In genomic region chr10:122495406-122496340, GRCh38 we compare ENCODE assay signal across 11 cellular contexts. TPM values are rescaled to one million over a fixed set of nuclear protein-coding genes. Genes with fewer than 3 reads are reported as not detected.
A peak's percentile ranks its signal among the peaks of the same experiment; 100 is the strongest.
DNase-seq lines count a peak whose midpoint lies in the region; ATAC-seq, FAIRE-seq and TF ChIP-seq lines count a peak whose summit lies in the region.
"Had no signal": no experiment of that assay in that cellular context is flagged by ENCODE, and none has a peak within 500 bp of the region (broad histone marks: within the 10 kb centered on the region; RNA-seq: fewer than 3 reads in every experiment).

No MANE protein-coding gene starts in this region.

- H3K36me3 ChIP-seq in bronchial epithelial cell (ENCODE audit: control insufficient read depth, insufficient read depth, low read length) (peaks cover 1% of the 10 kb centered on the region), lower lobe of right lung (no peaks in the 10 kb centered on the region)
- H3K36me3 ChIP-seq: upper lobe of left lung had no signal

- peaks cover 32% of the 10 kb centered on the region for H3K4me1 ChIP-seq in lower lobe of right lung

- H3K27ac ChIP-seq in lower lobe of right lung, result no peak overlapping the region

- H3K9me3 ChIP-seq in lower lobe of right lung, result no peaks in the 10 kb centered on the region
- H3K9me3 ChIP-seq: upper lobe of left lung had no signal

- ATAC-seq in lower lobe of right lung (peak; percentile 45 to 55), GM18502 (IDR thresholded peaks at IDR 0.05; ENCODE audit: poor library complexity, unreplicated experiment) (no peak), GM18519 (IDR thresholded peaks at IDR 0.05; ENCODE audit: low FRiP score, unreplicated experiment) (no peak)
- ATAC-seq in stimulated activated naive CD8-positive, alpha-beta T cell treated with anti-CD3 and anti-CD28 coated beads, Interleukin-15, Interleukin-2, amounts not matched to agents 100 U/mL and 50 U/mL, for 24 hours, result no peak

- DNase-seq in AG09319 (ENCODE audit: extremely low read depth, low read depth) (peak; percentile 63), M059J (ENCODE audit: low read depth) (peak; percentile 75), bronchial epithelial cell (ENCODE audit: low read depth) (peak; percentile 12), lower lobe of right lung (peak; percentile 70), SKM-1 treated with dmso at 0.1 percent for 144 hours (lab: John Stamatoyannopoulos, UW; ENCODE audit: unreplicated experiment) (no peak)
- no peak for DNase-seq in stimulated activated naive CD8-positive, alpha-beta T cell treated with anti-CD3 and anti-CD28 coated beads, Interleukin-15, Interleukin-2, amounts not matched to agents 100 U/mL and 50 U/mL, for 24 hours
- DNase-seq: MM.1S had no signal

- H3K4me3 ChIP-seq in bronchial epithelial cell (ENCODE audit: low read depth, low read length), result no peak overlapping the region
- no peak overlapping the region for H3K4me3 ChIP-seq in lower lobe of right lung
- H3K4me3 ChIP-seq: upper lobe of left lung had no signal

- TF ChIP-seq CTCF in AG09319 (IDR thresholded peaks at IDR 0.05; ENCODE audit: low read depth, low read length), result no peak
- no peak for TF ChIP-seq CTCF in bronchial epithelial cell (IDR thresholded peaks at IDR 0.05; ENCODE audit: insufficient read depth, low read length, severe bottlenecking)
- TF ChIP-seq CTCF in lower lobe of right lung (IDR thresholded peaks at IDR 0.05), result peak; percentile 6

- no peaks in the 10 kb centered on the region for H3K27me3 ChIP-seq in bronchial epithelial cell (ENCODE audit: control insufficient read depth, insufficient read depth, low read length)
- no peaks in the 10 kb centered on the region for H3K27me3 ChIP-seq in lower lobe of right lung (ENCODE audit: low read depth)
- H3K27me3 ChIP-seq: upper lobe of left lung had no signal

- intact Hi-C loops in lower lobe of right lung (cut with DNase I), result no loop called here

- no peak for FAIRE-seq in bronchial epithelial cell (lab: Jason Lieb, UNC)

RNA-seq across cellular contexts. Expression of gene HTRA1, which starts 34.3 kb away (rescaled TPM):
- total RNA-seq in M059J (2014; rRNA removed; shearing (Covaris generic)), result 85.5 and 89.7 TPM in 2 replicates
- 64.1 and 80.3 TPM in 2 replicates for total RNA-seq in bronchial epithelial cell
- total RNA-seq in lower lobe of right lung, result 45.3 TPM

RNA-seq across cellular contexts. Expression of gene ARMS2, which starts 41.2 kb away (rescaled TPM):
- not detected in 2 replicates for total RNA-seq in M059J (2014; rRNA removed; shearing (Covaris generic))
- total RNA-seq in bronchial epithelial cell, result not detected in 2 replicates
- not detected for total RNA-seq in lower lobe of right lung
- total RNA-seq: progenitor cell of endocrine pancreas, upper lobe of left lung had no signal

Comparison
In these comparisons a context has a peak if more than half of its experiments do, and no peak if none do; other contexts are left out.
1. DNase-seq: peak in AG09319 (single experiment), M059J (single experiment), bronchial epithelial cell (single experiment) and lower lobe of right lung (single experiment); none in SKM-1 treated with dmso at 0.1 percent for 144 hours (single experiment) and stimulated activated naive CD8-positive, alpha-beta T cell treated with anti-CD3 and anti-CD28 coated beads, Interleukin-15, Interleukin-2, amounts not matched to agents 100 U/mL and 50 U/mL, for 24 hours (single experiment).
2. ATAC-seq: peak in lower lobe of right lung (2 of 2); none in GM18502 (single experiment), stimulated activated naive CD8-positive, alpha-beta T cell treated with anti-CD3 and anti-CD28 coated beads, Interleukin-15, Interleukin-2, amounts not matched to agents 100 U/mL and 50 U/mL, for 24 hours (single experiment) and GM18519 (single experiment).